Comparison of ENCODE assay signal across 1 cellular context in the genomic region with DNA sequence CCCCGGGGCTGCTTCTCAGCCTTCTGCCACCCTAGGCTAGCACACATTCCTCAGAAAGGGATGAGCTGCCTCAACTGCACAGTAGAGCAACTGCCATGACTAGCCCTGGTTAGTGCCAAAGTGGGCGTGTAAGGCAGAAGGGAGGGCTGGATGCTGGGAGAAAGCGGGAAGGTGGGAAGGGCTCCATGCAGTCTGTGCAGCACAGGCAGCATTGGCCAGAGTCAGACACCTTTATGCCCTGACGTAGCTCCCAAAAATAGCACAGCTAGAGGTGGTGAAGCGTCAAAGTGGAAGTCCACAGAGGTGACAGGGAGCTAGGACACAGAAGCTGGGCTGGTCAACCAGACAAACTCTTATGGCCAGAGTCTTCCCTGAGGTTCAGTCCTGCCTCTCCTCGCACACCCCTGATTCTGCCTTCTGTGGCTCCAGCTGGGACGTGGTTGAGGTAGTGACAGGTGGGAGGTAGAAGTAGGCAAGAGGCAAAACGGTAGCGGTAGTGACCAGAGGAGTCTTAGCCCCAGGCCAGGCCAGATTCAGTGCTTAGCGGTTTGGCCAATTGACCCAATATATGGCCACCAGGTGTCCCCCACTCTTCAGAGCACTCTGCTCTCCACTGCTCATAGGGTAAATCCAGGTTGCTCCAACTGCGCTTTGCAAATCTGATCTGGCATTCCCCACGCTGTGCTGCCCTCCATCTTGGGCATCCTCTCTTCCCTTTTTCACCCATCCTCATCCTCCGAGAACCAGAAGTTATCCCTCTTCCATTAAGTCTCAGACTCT.
A peak's percentile ranks its signal among the peaks of the same experiment; 100 is the strongest.
TF ChIP-seq lines count a peak whose summit lies in the region.

No MANE protein-coding gene starts in this region.

TF ChIP-seq in K562, 482 proteins besides CTCF, POLR2A, EP300 and RAD21:
- TF ChIP-seq SMC3 (conservative IDR thresholded peaks at IDR 0.05; ENCODE audit: insufficient read depth, low read depth, low read length) (0 out of 2 replicates have a peak, but pooled peaks have one; percentile 26), PML (IDR thresholded peaks at IDR 0.05; ENCODE audit: low read length) (no peak)
